In the genomic region with DNA sequence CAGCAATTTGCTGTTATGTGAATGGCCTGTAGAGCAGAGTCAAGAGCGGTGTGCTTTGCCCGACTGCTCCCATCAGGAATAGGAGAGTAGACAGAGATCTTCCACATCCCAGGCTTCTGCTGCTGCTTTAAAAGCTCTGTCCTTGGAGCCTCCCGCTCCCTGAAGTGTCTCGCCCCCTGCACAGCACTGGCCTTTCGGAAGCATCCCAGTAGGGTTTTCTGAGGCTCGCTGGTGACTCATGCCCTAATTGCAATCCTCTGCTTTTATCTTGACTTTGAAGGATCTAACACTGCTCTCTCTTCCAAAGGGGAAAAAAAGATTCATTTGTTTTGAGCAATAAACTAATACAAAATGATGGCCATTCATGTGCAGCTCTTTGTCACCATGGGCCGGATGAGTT, we compare ENCODE assay signal across 15 cellular contexts. TPM values are rescaled to one million over a fixed set of nuclear protein-coding genes. Genes with fewer than 3 reads are reported as not detected.
DNase-seq lines count a peak whose midpoint lies in the region; ATAC-seq, FAIRE-seq and TF ChIP-seq lines count a peak whose summit lies in the region.
"Had no signal": no experiment of that assay in that cellular context is flagged by ENCODE, and none has a peak within 500 bp of the region (broad histone marks: within the 10 kb centered on the region; RNA-seq: fewer than 3 reads in every experiment).

No MANE protein-coding gene starts in this region.

- H3K4me3 Mint-ChIP-seq in CD4-positive, alpha-beta T cell: no peak overlapping the region
- H3K4me3 Mint-ChIP-seq: activated T-cell treated with anti-CD3 and anti-CD28 coated beads, Interleukin-2, amount 50 U/mL, for 4 hours; CD14-positive monocyte had no signal

- POLR2A ChIA-PET in CD4-positive, alpha-beta T cell (lab: Charles Lee): interaction anchor here (1.1 to 2.3 kb wide), 3 partner anchors 16 to 668 kb away, joined by 3 to 16 read pairs (median 11); no protein-coding TSS in a partner anchor

- H3K79me1 ChIP-seq in mesenchymal stem cell (replicated peaks; ENCODE audit: low read length, poor library complexity, severe bottlenecking): peaks cover 6% of the 10 kb centered on the region

- no peak overlapping the region for H3K4me2 ChIP-seq in mesenchymal stem cell (ENCODE audit: low read length, poor library complexity, severe bottlenecking)

- no peaks in the 10 kb centered on the region for H3K27me3 Mint-ChIP-seq in CD4-positive, alpha-beta T cell

- H3K27ac ChIP-seq in CD4-positive, alpha-beta T cell (ENCODE audit: low read depth, low read length): peak overlapping the region; percentile 72
- peak overlapping the region; percentile 71 for H3K27ac ChIP-seq in mesenchymal stem cell (ENCODE audit: low read length, poor library complexity, severe bottlenecking)
- H3K27ac ChIP-seq in small intestine (ENCODE audit: low read depth in 1 of 2, low read length in 1 of 2): no peak overlapping the region
- H3K27ac ChIP-seq: parathyroid adenoma had no signal

- H2BK15ac ChIP-seq in mesenchymal stem cell (ENCODE audit: low read depth, poor library complexity, severe bottlenecking): no peak overlapping the region

- CTCF ChIA-PET in CD4-positive, alpha-beta T cell (lab: Charles Lee): no interaction called here

- DNase-seq in CD4-positive, alpha-beta T cell: no peak
- peak; percentile 59 for DNase-seq in NCI-H2227 treated with DMSO at 0.1 percent for 48 hours (lab: John Stamatoyannopoulos, UW)
- peak; percentile 46 for DNase-seq in epithelial cell of esophagus (ENCODE audit: low read depth)
- DNase-seq in mesenchymal stem cell: peak; percentile 53
- no peak for DNase-seq in HTR-8/SVneo (ENCODE audit: insufficient read length, low spot score)
- DNase-seq in DMS53 (lab: John Stamatoyannopoulos, UW): no peak
- DNase-seq in small intestine: no peak
- DNase-seq: activated T-cell treated with anti-CD3 and anti-CD28 coated beads, Interleukin-2, amount 50 U/mL, for 4 hours; NCI-H1048; NCI-H526 treated with DMSO at 0.1 percent for 48 hours; stimulated activated CD4-positive, alpha-beta T cell treated with anti-CD3 and anti-CD28 coated beads, Interleukin-2, amount 100 ng/mL, for 48 hours; stimulated activated naive CD4-positive, alpha-beta T cell treated with Interleukin-2 at 50 U/mL for 16 hours had no signal

- no peaks in the 10 kb centered on the region for H3K27me3 ChIP-seq in CD4-positive, alpha-beta T cell (ENCODE audit: control insufficient read depth, insufficient read depth, low read length)
- H3K27me3 ChIP-seq in mesenchymal stem cell (ENCODE audit: control insufficient read depth in 1 of 2, insufficient read depth in 1 of 2, low read length in 2 of 2) (no peaks in the 10 kb centered on the region), small intestine (ENCODE audit: control insufficient read depth in 2 of 2, insufficient read depth in 2 of 2, low read length in 2 of 2) (no peaks in the 10 kb centered on the region)

- no peak overlapping the region for H2AK5ac ChIP-seq in mesenchymal stem cell (ENCODE audit: low read length, severe bottlenecking)

- no peak for TF ChIP-seq CTCF in CD4-positive, alpha-beta T cell (IDR thresholded peaks at IDR 0.05)
- TF ChIP-seq CTCF in epithelial cell of esophagus (IDR thresholded peaks at IDR 0.05; ENCODE audit: insufficient read depth, low read depth, low read length, missing control alignments): no peak

- H3K4me3 ChIP-seq in epithelial cell of esophagus (ENCODE audit: low read length): no peak overlapping the region
- H3K4me3 ChIP-seq in mesenchymal stem cell (ENCODE audit: insufficient read depth in 1 of 2, low read depth in 1 of 2, low read length in 2 of 2): peak overlapping the region in 1 of 2 experiments; percentile 27
- no peak overlapping the region for H3K4me3 ChIP-seq in small intestine (ENCODE audit: low read depth in 1 of 2, low read length in 2 of 2)

- no peak overlapping the region for H2BK12ac ChIP-seq in mesenchymal stem cell (ENCODE audit: low read length in 2 of 2)

- H3K36me3 Mint-ChIP-seq in CD4-positive, alpha-beta T cell (ENCODE audit: low read depth): no peaks in the 10 kb centered on the region

- no peak overlapping the region for H4K91ac ChIP-seq in mesenchymal stem cell (ENCODE audit: low read length)

- 52% methylated on average over 7 of the region's 7 CpGs for WGBS in mesenchymal stem cell
- WGBS in small intestine, 3 donors: 71 to 86% (median 74%) methylated on average over 7 of the region's 7 CpGs

- no peak overlapping the region for H3K14ac ChIP-seq in mesenchymal stem cell (ENCODE audit: low read length in 2 of 2)

- H3K9ac ChIP-seq in mesenchymal stem cell (ENCODE audit: low read length): no peak overlapping the region
- H3K9ac ChIP-seq: parathyroid adenoma had no signal

- no peaks in the 10 kb centered on the region for H3K9me3 Mint-ChIP-seq in CD4-positive, alpha-beta T cell
- H3K9me3 Mint-ChIP-seq: activated T-cell treated with anti-CD3 and anti-CD28 coated beads, Interleukin-2, amount 50 U/mL, for 4 hours; CD14-positive monocyte had no signal

- no peak overlapping the region for H2AFZ ChIP-seq in mesenchymal stem cell (ENCODE audit: low read depth, low read length)
- H2AFZ ChIP-seq: parathyroid adenoma had no signal

- no peaks in the 10 kb centered on the region for H3K9me3 ChIP-seq in CD4-positive, alpha-beta T cell (ENCODE audit: control insufficient read depth, low read length)
- H3K9me3 ChIP-seq in mesenchymal stem cell (ENCODE audit: control insufficient read depth, low read length) (no peaks in the 10 kb centered on the region), small intestine (ENCODE audit: control insufficient read depth, low read depth) (no peaks in the 10 kb centered on the region)

- H2BK120ac ChIP-seq in mesenchymal stem cell (ENCODE audit: low read depth, low read length): no peak overlapping the region

- ATAC-seq in CD4-positive, alpha-beta T cell (ENCODE audit: poor library complexity): no peak
- no peak for ATAC-seq in GM21423 (IDR thresholded peaks at IDR 0.05; ENCODE audit: unreplicated experiment)
- ATAC-seq: activated T-cell treated with anti-CD3 and anti-CD28 coated beads, Interleukin-2, amount 50 U/mL, for 4 hours had no signal

- peaks cover 73% of the 10 kb centered on the region for H3K4me1 Mint-ChIP-seq in CD4-positive, alpha-beta T cell (ENCODE audit: low read depth)

- no peak for FAIRE-seq in HTR-8/SVneo (lab: Jason Lieb, UNC)
- no peak for FAIRE-seq in small intestine (lab: Jason Lieb, UNC)

- no peak overlapping the region for H4K8ac ChIP-seq in mesenchymal stem cell (ENCODE audit: low read length)

- no peak overlapping the region for H3K4ac ChIP-seq in mesenchymal stem cell (ENCODE audit: low read depth in 1 of 2, low read length in 2 of 2)

- no peak overlapping the region for H3K23ac ChIP-seq in mesenchymal stem cell (ENCODE audit: low read length in 2 of 2)

- peaks cover 27% of the 10 kb centered on the region for H3K4me1 ChIP-seq in mesenchymal stem cell (ENCODE audit: control insufficient read depth, insufficient read depth, low read depth, low read length)
- H3K4me1 ChIP-seq in small intestine (ENCODE audit: control insufficient read depth in 2 of 2, insufficient read depth in 1 of 2, low read depth in 1 of 2, low read length in 1 of 2): peaks cover 0 to 2% of the 10 kb centered on the region in 2 donors
- H3K4me1 ChIP-seq: parathyroid adenoma had no signal

- peak overlapping the region; percentile 91 for H3K27ac Mint-ChIP-seq in CD4-positive, alpha-beta T cell

- intact Hi-C loops in CD4-positive, alpha-beta T cell (cut with DNase I, micrococcal nuclease): loop anchor here (5.0 kb wide), 5 partner anchors 56 to 261 kb away; a partner anchor contains a TSS

- H3K18ac ChIP-seq in mesenchymal stem cell (ENCODE audit: low read depth in 1 of 2, low read length in 2 of 2): no peak overlapping the region

- H3K36me3 ChIP-seq in mesenchymal stem cell (ENCODE audit: control insufficient read depth in 1 of 2, insufficient read depth in 2 of 2, low read depth in 1 of 2, low read length in 2 of 2) (peaks cover 3 to 13% of the 10 kb centered on the region in 2 experiments), small intestine (ENCODE audit: control insufficient read depth in 2 of 2, insufficient read depth in 2 of 2, low read length in 2 of 2) (peaks cover 0 to 4% of the 10 kb centered on the region in 2 donors)

- H2BK5ac ChIP-seq in mesenchymal stem cell (ENCODE audit: low read depth, low read length, poor library complexity, severe bottlenecking): no peak overlapping the region

RNA-seq across cellular contexts. Expression of a gene that starts 13.3 kb away (rescaled TPM):
- 1 to 10 TPM; 2.1 to 2.2 TPM for total RNA-seq in CD4-positive, alpha-beta T cell
- polyA plus RNA-seq in mesenchymal stem cell (2013, experiment 1 of 2): 0.29 TPM
- 0.21 TPM for polyA plus RNA-seq in mesenchymal stem cell (2013, experiment 2 of 2)
- polyA plus RNA-seq in small intestine: 1 to 10 TPM; 1.3 to 6.2 (median 1.6) TPM

Comparison
In these comparisons a context has a peak if more than half of its experiments do, and no peak if none do; other contexts are left out.
1. DNase-seq: peak in NCI-H2227 treated with DMSO at 0.1 percent for 48 hours (single experiment), epithelial cell of esophagus (single experiment) and mesenchymal stem cell (single experiment); none in CD4-positive, alpha-beta T cell (0 of 10), HTR-8/SVneo (single experiment), DMS53 (single experiment) and small intestine (single experiment).
2. H3K27ac ChIP-seq: peak in CD4-positive, alpha-beta T cell (single experiment) and mesenchymal stem cell (single experiment); none in small intestine (0 of 2).